Comparison of ENCODE assay signal across 9 cellular contexts in genomic region chr4:34112573-34112972, GRCh38.
"Had no signal": no experiment of that assay in that cellular context is flagged by ENCODE, and none has a peak within 500 bp of the region (broad histone marks: within the 10 kb centered on the region; RNA-seq: fewer than 3 reads in every experiment).

No MANE protein-coding gene starts in this region.

- H3K4me2 ChIP-seq: GM23338 had no signal

- H3K27ac ChIP-seq: HL-60 had no signal

- DNase-seq: H9, HCEC 1CT, IMR-90, KG1 had no signal

- H3K4me3 ChIP-seq: GM23338, K562 had no signal

- ATAC-seq: GM23338, K562 had no signal

- H2AFZ ChIP-seq: GM23338 had no signal

- FAIRE-seq: H1, H54, K562 had no signal
